In the genomic region with DNA sequence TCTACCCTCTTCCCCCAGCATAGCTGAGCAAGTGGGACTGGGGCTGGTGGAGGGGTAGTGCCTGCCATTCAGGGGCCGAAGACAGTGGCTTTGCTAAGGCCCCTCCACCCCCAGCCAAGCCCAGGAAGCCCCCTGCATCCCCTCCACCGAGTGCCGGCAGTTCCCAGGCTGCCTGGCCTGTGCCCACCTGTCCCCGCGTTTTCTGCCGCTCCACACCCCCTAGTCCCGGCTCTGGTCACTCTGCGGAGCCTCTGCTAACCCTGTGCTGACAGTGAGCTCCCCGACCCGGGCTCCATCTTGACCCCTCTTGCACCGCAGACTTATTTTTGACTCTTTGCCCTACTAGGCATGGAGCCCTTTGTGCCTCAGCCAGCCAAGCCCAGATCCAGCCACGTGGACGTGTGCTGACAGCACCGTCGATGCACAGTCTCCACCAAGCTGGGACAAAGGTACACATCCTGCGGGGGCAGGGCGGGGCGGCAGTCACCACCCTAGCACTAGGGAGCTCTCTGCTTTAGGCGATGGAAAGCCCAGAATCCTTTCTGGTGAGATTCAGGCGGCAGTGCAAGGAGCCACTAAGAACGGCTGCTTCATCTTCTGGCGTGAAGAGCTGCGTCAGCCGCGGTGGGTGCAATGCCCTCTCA, we compare ENCODE assay signal across 8 cellular contexts.
DNase-seq lines count a peak whose midpoint lies in the region; ATAC-seq and TF ChIP-seq lines count a peak whose summit lies in the region.

No MANE protein-coding gene starts in this region.

- H3K9ac ChIP-seq in duodenal mucosa (ENCODE audit: low read depth in 1 of 2, low read length in 2 of 2), result peak overlapping the region; percentile 55 to 63

- ATAC-seq in activated T-cell treated with anti-CD3 and anti-CD28 coated beads, Interleukin-2, amount 50 U/mL, for 4 hours, result no peak
- ATAC-seq in upper lobe of right lung (peak; percentile 32), HG02852 (IDR thresholded peaks at IDR 0.05; ENCODE audit: unreplicated experiment) (no peak)

- no peaks in the 10 kb centered on the region for H3K27me3 ChIP-seq in duodenal mucosa (ENCODE audit: control insufficient read depth in 1 of 2, insufficient read depth in 2 of 2, low read length in 2 of 2)
- H3K27me3 ChIP-seq in upper lobe of right lung, result no peaks in the 10 kb centered on the region

- H3K4me1 Mint-ChIP-seq in activated T-cell treated with anti-CD3 and anti-CD28 coated beads, Interleukin-2, amount 50 U/mL, for 4 hours (ENCODE audit: low read depth), result peaks cover 24% of the 10 kb centered on the region

- H3K27ac ChIP-seq in duodenal mucosa (ENCODE audit: low read depth, low read length), result no peak overlapping the region
- H3K27ac ChIP-seq in upper lobe of right lung, result peak overlapping the region; percentile 82

- in situ Hi-C loops in GM13977 (cut with MboI; ENCODE audit: low pct_unique_long_range_greater_than_20kb, low sequenced_read_pairs, unreplicated experiment), result loop anchor here (25.0 kb wide), 1 partner anchor 475 kb away; no protein-coding TSS in a partner anchor

- no peaks in the 10 kb centered on the region for H3K36me3 Mint-ChIP-seq in activated T-cell treated with anti-CD3 and anti-CD28 coated beads, Interleukin-2, amount 50 U/mL, for 4 hours (ENCODE audit: insufficient read depth)

- no peaks in the 10 kb centered on the region for H3K9me3 Mint-ChIP-seq in activated T-cell treated with anti-CD3 and anti-CD28 coated beads, Interleukin-2, amount 50 U/mL, for 4 hours

- H3K4me3 ChIP-seq in duodenal mucosa (ENCODE audit: low read depth in 1 of 2, low read length in 2 of 2) (peak overlapping the region; percentile 69 to 71), upper lobe of right lung (peak overlapping the region; percentile 45)

- no peaks in the 10 kb centered on the region for H3K27me3 Mint-ChIP-seq in activated T-cell treated with anti-CD3 and anti-CD28 coated beads, Interleukin-2, amount 50 U/mL, for 4 hours (ENCODE audit: low read depth)

- H3K9me3 ChIP-seq in duodenal mucosa (ENCODE audit: control insufficient read depth in 1 of 2, low read length in 2 of 2), result no peaks in the 10 kb centered on the region
- no peaks in the 10 kb centered on the region for H3K9me3 ChIP-seq in upper lobe of right lung

- TF ChIP-seq CTCF in upper lobe of right lung (IDR thresholded peaks at IDR 0.05) (no peak), GM13977 (IDR thresholded peaks at IDR 0.05; ENCODE audit: extremely low read depth, insufficient read depth, missing control alignments) (no peak)

- no peak for DNase-seq in activated T-cell treated with anti-CD3 and anti-CD28 coated beads, Interleukin-2, amount 50 U/mL, for 4 hours
- no peak for DNase-seq in activated T-cell treated with anti-CD3 and anti-CD28 coated beads, Interleukin-2, amount 50 U/mL, for 1 hour
- DNase-seq in myocyte (ENCODE audit: low read depth) (peak; percentile 17), upper lobe of right lung (peak; percentile 69), NCI-H510A treated with DMSO at 0.1 percent for 48 hours (lab: John Stamatoyannopoulos, UW) (no peak), GM13977 (ENCODE audit: low spot score) (no peak)

- H3K36me3 ChIP-seq in duodenal mucosa (ENCODE audit: control insufficient read depth in 1 of 2, insufficient read depth in 2 of 2, low read length in 2 of 2), result no peaks in the 10 kb centered on the region
- H3K36me3 ChIP-seq in upper lobe of right lung, result no peaks in the 10 kb centered on the region

- intact Hi-C loops in upper lobe of right lung (cut with DNase I), result no loop called here

- peak overlapping the region; percentile 83 for H3K4me3 Mint-ChIP-seq in activated T-cell treated with anti-CD3 and anti-CD28 coated beads, Interleukin-2, amount 50 U/mL, for 4 hours

- peaks cover 12 to 18% of the 10 kb centered on the region in 2 donors for H3K4me1 ChIP-seq in duodenal mucosa (ENCODE audit: control insufficient read depth in 1 of 2, insufficient read depth in 2 of 2, low read length in 2 of 2)
- H3K4me1 ChIP-seq in upper lobe of right lung, result peaks cover 19% of the 10 kb centered on the region

Comparison
In these comparisons a context has a peak if more than half of its experiments do, and no peak if none do; other contexts are left out.
1. DNase-seq: peak in myocyte (single experiment) and upper lobe of right lung (single experiment); none in activated T-cell treated with anti-CD3 and anti-CD28 coated beads, Interleukin-2, amount 50 U/mL, for 4 hours (single experiment), activated T-cell treated with anti-CD3 and anti-CD28 coated beads, Interleukin-2, amount 50 U/mL, for 1 hour (single experiment), NCI-H510A treated with DMSO at 0.1 percent for 48 hours (single experiment) and GM13977 (single experiment).